Comparison of ENCODE assay signal across 9 cellular contexts in the genomic region with DNA sequence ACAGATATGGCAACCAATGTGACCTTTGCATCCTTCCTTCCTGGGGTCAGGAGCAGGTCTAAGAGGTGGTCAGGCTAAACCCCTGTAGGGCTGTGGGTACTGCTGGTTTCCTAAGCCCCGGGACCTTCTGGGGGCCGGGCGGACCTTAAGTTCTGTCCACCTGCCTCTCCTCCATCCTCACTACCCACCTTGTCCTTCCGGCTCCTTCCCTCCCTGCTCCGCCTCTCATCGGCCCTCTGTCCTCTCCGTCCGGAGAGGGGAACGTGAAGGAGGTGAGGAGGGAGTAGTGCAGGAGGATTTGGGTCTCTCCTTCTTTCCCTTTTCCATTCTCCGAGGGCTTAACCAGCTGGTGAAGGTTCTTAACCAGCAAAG. TPM values are rescaled to one million over a fixed set of nuclear protein-coding genes. Genes with fewer than 3 reads are reported as not detected.
DNase-seq lines count a peak whose midpoint lies in the region; ATAC-seq and TF ChIP-seq lines count a peak whose summit lies in the region.
"Had no signal": no experiment of that assay in that cellular context is flagged by ENCODE, and none has a peak within 500 bp of the region (broad histone marks: within the 10 kb centered on the region; RNA-seq: fewer than 3 reads in every experiment).

No MANE protein-coding gene starts in this region.

- WGBS in esophagus muscularis mucosa, result 61% methylated on average over 10 of the region's 10 CpGs

- intact Hi-C loops in esophagus muscularis mucosa (cut with DNase I), result loop anchor here (2.0 to 10.0 kb wide), 3 partner anchors 85 to 339 kb away; no protein-coding TSS in a partner anchor

- H3K9me3 Mint-ChIP-seq in activated T-cell treated with anti-CD3 and anti-CD28 coated beads, Interleukin-2, amount 50 U/mL, for 4 hours, result no peaks in the 10 kb centered on the region
- H3K9me3 Mint-ChIP-seq in IgD-negative memory B cell, result no peaks in the 10 kb centered on the region
- H3K9me3 Mint-ChIP-seq: nephron progenitor cell had no signal

- peak; percentile 5 to 26 for ATAC-seq in activated T-cell treated with anti-CD3 and anti-CD28 coated beads, Interleukin-2, amount 50 U/mL, for 4 hours
- ATAC-seq in GM19351 (IDR thresholded peaks at IDR 0.05; ENCODE audit: unreplicated experiment) (no peak), GM18517 (IDR thresholded peaks at IDR 0.05; ENCODE audit: unreplicated experiment) (no peak)

- H3K27ac Mint-ChIP-seq in IgD-negative memory B cell, result peak overlapping the region; percentile 93 to 100 (median 98)

- H3K27ac ChIP-seq in esophagus muscularis mucosa (replicated peaks in 1 of 4), result no peak overlapping the region
- H3K27ac ChIP-seq in temporal lobe (ENCODE audit: low read depth, low read length), result peak overlapping the region; percentile 51

- no peak for TF ChIP-seq CTCF in esophagus muscularis mucosa (IDR thresholded peaks at IDR 0.05)

- no peaks in the 10 kb centered on the region for H3K9me3 ChIP-seq in esophagus muscularis mucosa

- TF ChIP-seq POLR2A in esophagus muscularis mucosa (IDR thresholded peaks at IDR 0.05; ENCODE audit: low read depth), result no peak

- H3K27me3 ChIP-seq in esophagus muscularis mucosa, result no peaks in the 10 kb centered on the region

- H3K4me3 Mint-ChIP-seq in activated T-cell treated with anti-CD3 and anti-CD28 coated beads, Interleukin-2, amount 50 U/mL, for 4 hours, result peak overlapping the region; percentile 90
- H3K4me3 Mint-ChIP-seq in IgD-negative memory B cell, result peak overlapping the region; percentile 90 to 99 (median 95)
- H3K4me3 Mint-ChIP-seq: nephron progenitor cell had no signal

- H3K4me1 ChIP-seq in esophagus muscularis mucosa, result peaks cover 0 to 18% (median 2%) of the 10 kb centered on the region in 4 donors

- H3K4me3 ChIP-seq in esophagus muscularis mucosa, result peak overlapping the region in 3 of 4 donors; percentile 11 to 37 (median 23)

- peaks cover 30% of the 10 kb centered on the region for H3K36me3 Mint-ChIP-seq in activated T-cell treated with anti-CD3 and anti-CD28 coated beads, Interleukin-2, amount 50 U/mL, for 4 hours (ENCODE audit: insufficient read depth)
- peaks cover 9% of the 10 kb centered on the region for H3K36me3 Mint-ChIP-seq in IgD-negative memory B cell

- no peaks in the 10 kb centered on the region for H3K27me3 Mint-ChIP-seq in activated T-cell treated with anti-CD3 and anti-CD28 coated beads, Interleukin-2, amount 50 U/mL, for 4 hours (ENCODE audit: low read depth)
- no peaks in the 10 kb centered on the region for H3K27me3 Mint-ChIP-seq in IgD-negative memory B cell

- DNase-seq in activated T-cell treated with anti-CD3 and anti-CD28 coated beads, Interleukin-2, amount 50 U/mL, for 4 hours, result no peak
- DNase-seq in activated T-cell treated with anti-CD3 and anti-CD28 coated beads for 4 hours (no peak), esophagus muscularis mucosa (ENCODE audit: extremely low spot score) (no peak), NCI-H2081 treated with DMSO at 0.1 percent for 48 hours (lab: John Stamatoyannopoulos, UW) (no peak)
- DNase-seq: nephron progenitor cell had no signal

- H3K4me1 Mint-ChIP-seq in activated T-cell treated with anti-CD3 and anti-CD28 coated beads, Interleukin-2, amount 50 U/mL, for 4 hours (ENCODE audit: low read depth), result peaks cover 27% of the 10 kb centered on the region
- H3K4me1 Mint-ChIP-seq in IgD-negative memory B cell, result peaks cover 30 to 33% (median 33%) of the 10 kb centered on the region in 3 donors

- peaks cover 49 to 81% (median 65%) of the 10 kb centered on the region in 4 donors for H3K36me3 ChIP-seq in esophagus muscularis mucosa

- no peak for TF ChIP-seq EP300 in esophagus muscularis mucosa (IDR thresholded peaks at IDR 0.05)

RNA-seq across cellular contexts. Expression of a gene that starts 28.3 kb away (rescaled TPM):
- 10 to 100 TPM; 15.1 to 21.5 (median 19.6) TPM for total RNA-seq in activated T-cell treated with anti-CD3 and anti-CD28 coated beads, Interleukin-2, amount 50 U/mL, for 4 hours
- polyA plus RNA-seq in IgD-negative memory B cell, result 22.8 TPM
- total RNA-seq in esophagus muscularis mucosa (100 to 1,000 TPM in 1 of 4 donors, 10 to 100 TPM in 3; 22.0 to 107 (median 45.5) TPM), temporal lobe (5.4 TPM)

RNA-seq across cellular contexts. Expression of a gene that starts 40.5 kb away (rescaled TPM):
- 10 to 100 TPM; 62.6 to 73.6 (median 64.1) TPM for total RNA-seq in activated T-cell treated with anti-CD3 and anti-CD28 coated beads, Interleukin-2, amount 50 U/mL, for 4 hours
- polyA plus RNA-seq in IgD-negative memory B cell, result 79.5 TPM
- total RNA-seq in esophagus muscularis mucosa (10 to 100 TPM; 21.6 to 28.6 (median 27.2) TPM), temporal lobe (28.5 TPM)

Comparison
In these comparisons a context has a peak if more than half of its experiments do, and no peak if none do; other contexts are left out.
1. ATAC-seq: peak in activated T-cell treated with anti-CD3 and anti-CD28 coated beads, Interleukin-2, amount 50 U/mL, for 4 hours (2 of 2); none in GM19351 (single experiment) and GM18517 (single experiment).